Comparison of ENCODE assay signal across 8 cellular contexts in genomic region chr2:214810670-214811069, GRCh38. TPM values are rescaled to one million over a fixed set of nuclear protein-coding genes. Genes with fewer than 3 reads are reported as not detected.
DNase-seq lines count a peak whose midpoint lies in the region; ATAC-seq and TF ChIP-seq lines count a peak whose summit lies in the region.

No MANE protein-coding gene starts in this region.

- DNase-seq in CD8-positive, alpha-beta memory T cell = peak in 1 of 5 donors; percentile 4
- DNase-seq in NB4 (ENCODE audit: low read depth) (peak; percentile 15), osteocyte (ENCODE audit: extremely low spot score, unreplicated experiment) (no peak), H4 (ENCODE audit: low spot score) (no peak)

- no peak for TF ChIP-seq POLR2A in NB4 (IDR thresholded peaks at IDR 0.05; ENCODE audit: extremely low read depth, insufficient read length)

- POLR2A ChIA-PET in CD8-positive, alpha-beta memory T cell (lab: Charles Lee) = no interaction called here

- H3K27me3 ChIP-seq in CD8-positive, alpha-beta memory T cell (ENCODE audit: insufficient read depth, low read length, poor library complexity, severe bottlenecking) = no peaks in the 10 kb centered on the region
- peaks cover 2% of the 10 kb centered on the region for H3K27me3 ChIP-seq in endocrine pancreas (ENCODE audit: control insufficient read depth, insufficient read depth, low read length)

- peak overlapping the region; percentile 89 to 96 (median 95) for H3K4me3 Mint-ChIP-seq in CD8-positive, alpha-beta memory T cell
- peak overlapping the region; percentile 91 for H3K4me3 Mint-ChIP-seq in osteocyte (ENCODE audit: unreplicated experiment)

- H3K9me3 ChIP-seq in CD8-positive, alpha-beta memory T cell (ENCODE audit: low read length) = no peaks in the 10 kb centered on the region
- no peaks in the 10 kb centered on the region for H3K9me3 ChIP-seq in endocrine pancreas (ENCODE audit: control insufficient read depth, low read length)

- H3K36me3 Mint-ChIP-seq in CD8-positive, alpha-beta memory T cell = peaks cover 0 to 13% (median 0%) of the 10 kb centered on the region in 3 donors
- no peaks in the 10 kb centered on the region for H3K36me3 Mint-ChIP-seq in osteocyte (ENCODE audit: unreplicated experiment)

- TF ChIP-seq CTCF in NB4 (IDR thresholded peaks at IDR 0.05; ENCODE audit: low read depth, low read length) (no peak), osteocyte (IDR thresholded peaks at IDR 0.05) (no peak)

- H3K9me3 Mint-ChIP-seq in CD8-positive, alpha-beta memory T cell = no peaks in the 10 kb centered on the region
- H3K9me3 Mint-ChIP-seq in osteocyte (ENCODE audit: unreplicated experiment) = no peaks in the 10 kb centered on the region

- no peak for ATAC-seq in HG03571 (IDR thresholded peaks at IDR 0.05; ENCODE audit: unreplicated experiment)
- no peak for ATAC-seq in GM21528 (IDR thresholded peaks at IDR 0.05; ENCODE audit: low FRiP score, unreplicated experiment)
- no peak for ATAC-seq in HG02642 (IDR thresholded peaks at IDR 0.05; ENCODE audit: poor library complexity, unreplicated experiment)

- H3K27ac ChIP-seq in CD8-positive, alpha-beta memory T cell (ENCODE audit: low read depth, low read length) = peak overlapping the region; percentile 68

- CTCF ChIA-PET in CD8-positive, alpha-beta memory T cell (lab: Charles Lee) = no interaction called here

- peaks cover 3 to 5% of the 10 kb centered on the region in 2 donors for H3K27me3 Mint-ChIP-seq in CD8-positive, alpha-beta memory T cell
- no peaks in the 10 kb centered on the region for H3K27me3 Mint-ChIP-seq in osteocyte (ENCODE audit: unreplicated experiment)

- H3K9ac ChIP-seq in endocrine pancreas (ENCODE audit: control insufficient read depth, insufficient read depth, low read length) = peak overlapping the region; percentile 65

- H3K4me3 ChIP-seq in CD8-positive, alpha-beta memory T cell (ENCODE audit: low read length) = no peak overlapping the region
- peak overlapping the region; percentile 68 for H3K4me3 ChIP-seq in NB4 (ENCODE audit: low read depth, low read length)
- H3K4me3 ChIP-seq in endocrine pancreas (ENCODE audit: control insufficient read depth, insufficient read depth, low read length) = peak overlapping the region; percentile 94

- no peaks in the 10 kb centered on the region for H3K36me3 ChIP-seq in CD8-positive, alpha-beta memory T cell (ENCODE audit: insufficient read depth, low read length)
- no peaks in the 10 kb centered on the region for H3K36me3 ChIP-seq in endocrine pancreas (ENCODE audit: control insufficient read depth, insufficient read depth, low read length)

- H3K4me1 Mint-ChIP-seq in CD8-positive, alpha-beta memory T cell = peaks cover 26 to 38% (median 37%) of the 10 kb centered on the region in 3 donors
- H3K4me1 Mint-ChIP-seq in osteocyte (ENCODE audit: unreplicated experiment) = peaks cover 42% of the 10 kb centered on the region

- peaks cover 10% of the 10 kb centered on the region for H3K4me1 ChIP-seq in CD8-positive, alpha-beta memory T cell (ENCODE audit: insufficient read depth, low read length)
- H3K4me1 ChIP-seq in endocrine pancreas (ENCODE audit: control insufficient read depth, insufficient read depth, low read length) = no peaks in the 10 kb centered on the region

- peak overlapping the region in 7 of 8 donors; percentile 17 to 88 (median 62) for H3K27ac Mint-ChIP-seq in CD8-positive, alpha-beta memory T cell
- peak overlapping the region; percentile 94 for H3K27ac Mint-ChIP-seq in osteocyte (ENCODE audit: unreplicated experiment)

RNA-seq across cellular contexts. Expression of gene BARD1, which starts 1.2 kb away (rescaled TPM):
- total RNA-seq in CD8-positive, alpha-beta memory T cell = 10 to 100 TPM; 18.3 to 20.0 TPM
- polyA plus RNA-seq in CD8-positive, alpha-beta memory T cell = 7.2 TPM
- total RNA-seq in osteocyte = 15.5 and 17.0 TPM in 2 replicates
- total RNA-seq in H4 (2014; rRNA removed; shearing (Covaris generic)) = 11.9 and 13.2 TPM in 2 replicates
